ENCODE assay signal across 26 cellular contexts in genomic region chr12:19775241-19775640, GRCh38.
"Had no signal": no experiment of that assay in that cellular context is flagged by ENCODE, and none has a peak within 500 bp of the region (broad histone marks: within the 10 kb centered on the region; RNA-seq: fewer than 3 reads in every experiment).

No MANE protein-coding gene starts in this region.

- ATAC-seq: natural killer cell; sciatic nerve; stimulated activated naive B cell treated with anti-CD40 and anti-IgM and Interleukin-4, amounts not matched to agents 10 μg/mL and 1 μg/mL and 100 μg/mL, for 72 hours; stimulated activated naive CD8-positive, alpha-beta T cell treated with anti-CD3 and anti-CD28 coated beads, Interleukin-15, Interleukin-2, amounts not matched to agents 100 U/mL and 50 U/mL, for 24 hours had no signal

- H3K4me3 ChIP-seq: left ventricle myocardium inferior, lung, neural progenitor cell, ovary, right atrium auricular region, skin epidermis, stomach, transverse colon, upper lobe of left lung, vagina had no signal

- H3K27me3 ChIP-seq: neural progenitor cell, ovary, right atrium auricular region, transverse colon, upper lobe of left lung, vagina had no signal

- H3K4me2 ChIP-seq: neural progenitor cell had no signal

- H3K9me3 Mint-ChIP-seq: immature natural killer cell, natural killer cell, neural progenitor cell had no signal

- H3K27me3 Mint-ChIP-seq: naive B cell; progenitor cell of endocrine pancreas; stimulated activated naive B cell treated with anti-CD40 and anti-IgM and Interleukin-4, amounts not matched to agents 10 μg/mL and 1 μg/mL and 100 μg/mL, for 72 hours had no signal

- H3K4me1 Mint-ChIP-seq: immature natural killer cell; naive B cell; natural killer cell; neural progenitor cell; stimulated activated naive B cell treated with anti-CD40 and anti-IgM and Interleukin-4, amounts not matched to agents 10 μg/mL and 1 μg/mL and 100 μg/mL, for 72 hours had no signal

- DNase-seq: hypothalamus; immature natural killer cell; kidney; left ventricle myocardium inferior; mesendoderm; naive B cell; natural killer cell; nephron progenitor cell; ovary; stimulated activated CD4-positive, alpha-beta T cell treated with anti-CD3 and anti-CD28 coated beads, Interleukin-12 subunit alpha, Interleukin-12 subunit beta, amount 100 ng/mL, for 4 hours; stimulated activated CD4-positive, alpha-beta T cell treated with anti-CD3 and anti-CD28 coated beads, Interleukin-15, amount 100 ng/mL, for 24 hours; stimulated activated CD4-positive, alpha-beta T cell treated with anti-CD3 and anti-CD28 coated beads, Interleukin-2, amount 100 ng/mL, for 24 hours; stimulated activated CD4-positive, alpha-beta T cell treated with anti-CD3 and anti-CD28 coated beads, Interleukin-4, amount 100 ng/mL, for 1 hour; stimulated activated naive B cell treated with anti-CD40 and anti-IgM and Interleukin-4, amounts not matched to agents 10 μg/mL and 1 μg/mL and 100 μg/mL, for 72 hours; stimulated activated naive CD8-positive, alpha-beta T cell treated with anti-CD3 and anti-CD28 coated beads, Interleukin-15, Interleukin-2, amounts not matched to agents 100 U/mL and 50 U/mL, for 24 hours; stomach; transverse colon had no signal

- H3K27ac ChIP-seq: left ventricle myocardium inferior, neural progenitor cell, ovary, right atrium auricular region, skin epidermis, stomach, transverse colon, upper lobe of left lung, vagina had no signal

- H3K9me3 ChIP-seq: left ventricle myocardium inferior, ovary, right atrium auricular region, stomach, transverse colon, upper lobe of left lung, vagina had no signal

- H2AFZ ChIP-seq: neural progenitor cell had no signal

- H3K4me1 ChIP-seq: transverse colon, upper lobe of left lung, vagina had no signal

- H3K9ac ChIP-seq: neural progenitor cell had no signal

- H3K4me3 Mint-ChIP-seq: immature natural killer cell; mesothelial cell of epicardium; naive B cell; natural killer cell; nephron progenitor cell; neural progenitor cell; stimulated activated naive B cell treated with anti-CD40 and anti-IgM and Interleukin-4, amounts not matched to agents 10 μg/mL and 1 μg/mL and 100 μg/mL, for 72 hours had no signal

- H3K36me3 ChIP-seq: left ventricle myocardium inferior, neural progenitor cell, ovary, right atrium auricular region, stomach, transverse colon, upper lobe of left lung, vagina had no signal

- H3K27ac Mint-ChIP-seq: immature natural killer cell; mesothelial cell of epicardium; naive B cell; natural killer cell; nephron progenitor cell; neural progenitor cell; progenitor cell of endocrine pancreas; stimulated activated naive B cell treated with anti-CD40 and anti-IgM and Interleukin-4, amounts not matched to agents 10 μg/mL and 1 μg/mL and 100 μg/mL, for 72 hours had no signal

- H3K36me3 Mint-ChIP-seq: naive B cell; natural killer cell; stimulated activated naive B cell treated with anti-CD40 and anti-IgM and Interleukin-4, amounts not matched to agents 10 μg/mL and 1 μg/mL and 100 μg/mL, for 72 hours had no signal
